In genomic region chr14:88363624-88364023, GRCh38 we compare ENCODE assay signal across 30 cellular contexts. TPM values are rescaled to one million over a fixed set of nuclear protein-coding genes. Genes with fewer than 3 reads are reported as not detected.
"Had no signal": no experiment of that assay in that cellular context is flagged by ENCODE, and none has a peak within 500 bp of the region (broad histone marks: within the 10 kb centered on the region; RNA-seq: fewer than 3 reads in every experiment).

No MANE protein-coding gene starts in this region.

- H3K27ac ChIP-seq: ascending aorta, cardiac muscle cell, SJSA1 had no signal

- H3K4me2 ChIP-seq: SK-N-SH had no signal

- H3K36me3 ChIP-seq: ascending aorta, cardiac muscle cell, SJSA1 had no signal

- H3K27me3 ChIP-seq: ascending aorta, cardiac muscle cell had no signal

- H3K9ac ChIP-seq: SK-N-SH had no signal

- H3K4me3 ChIP-seq: ascending aorta, cardiac muscle cell, SJSA1 had no signal

- H3K36me3 Mint-ChIP-seq: activated naive CD4-positive, alpha-beta T cell treated with anti-CD3 and anti-CD28 coated beads, Interleukin-2, amount 50 U/mL, for 24 hours; activated naive CD8-positive, alpha-beta T cell treated with anti-CD3 and anti-CD28 coated beads, Interleukin-2, amount 10 ng/mL, durations not matched to agents 7 days and 5 days had no signal

- H3K4me1 ChIP-seq: ascending aorta, SJSA1 had no signal

- H3K9me2 ChIP-seq: SK-N-SH had no signal

- H3K4me3 Mint-ChIP-seq: activated CD4-positive, alpha-beta T cell treated with anti-CD3 and anti-CD28 coated beads for 36 hours; activated CD4-positive, alpha-beta T cell treated with anti-CD3 and anti-CD28 coated beads, Interleukin-2, amount 10 ng/mL, durations not matched to agents 7 days and 5 days; activated CD8-positive, alpha-beta T cell treated with anti-CD3 and anti-CD28 coated beads, Interleukin-2, amount 10 ng/mL, durations not matched to agents 7 days and 5 days; activated naive CD4-positive, alpha-beta T cell treated with anti-CD3 and anti-CD28 coated beads, Interleukin-2, amount 50 U/mL, for 24 hours; activated naive CD8-positive, alpha-beta T cell treated with anti-CD3 and anti-CD28 coated beads, Interleukin-2, amount 10 ng/mL, durations not matched to agents 7 days and 5 days; activated T-cell treated with anti-CD3 and anti-CD28 coated beads, Interleukin-2, amount 50 U/mL, for 24 hours; T-helper 1 cell treated with Interleukin-12 subunit alpha and Interleukin-12 subunit beta and Interleukin-4 antibody, amounts not matched to agents 30 μg/mL and 1 μg/mL, for 36 hours; T-helper 2 cell treated with Interferon-gamma antibody and Interleukin-4, amounts not matched to agents 5 μg/mL and 100 μg/mL, for 36 hours had no signal

- DNase-seq: activated CD4-positive, alpha-beta T cell treated with anti-CD3 and anti-CD28 coated beads for 36 hours; activated CD4-positive, alpha-beta T cell treated with anti-CD3 and anti-CD28 coated beads, Interleukin-2, amount 10 ng/mL, durations not matched to agents 7 days and 5 days; activated CD4-positive, alpha-beta T cell treated with anti-CD3 and anti-CD28 coated beads, Interleukin-2, amount 50 U/mL, for 48 hours; activated CD8-positive, alpha-beta T cell treated with anti-CD3 and anti-CD28 coated beads, Interleukin-2, amount 10 ng/mL, durations not matched to agents 7 days and 5 days; activated gamma-delta T cell; activated naive CD4-positive, alpha-beta T cell treated with Interleukin-2 at 50 U/mL for 16 hours; activated naive CD8-positive, alpha-beta T cell treated with anti-CD3 and anti-CD28 coated beads, Interleukin-2, amount 10 ng/mL, durations not matched to agents 7 days and 5 days; activated T-cell treated with anti-CD3 and anti-CD28 coated beads, Interleukin-2, amount 50 U/mL, for 24 hours; amygdala; KG1; NCI-H1092 treated with DMSO at 0.1 percent for 48 hours; NCI-H146; NCI-H187; NCI-H2029 treated with DMSO at 0.1 percent for 48 hours; NCI-H2107; NCI-H226; NCI-H446 treated with DMSO at 0.1 percent for 48 hours; NCI-H524; NCI-H69; SHP77; SK-N-SH had no signal

- H3K9me3 ChIP-seq: ascending aorta, SJSA1, SK-N-SH had no signal

- H3K27ac Mint-ChIP-seq: activated CD4-positive, alpha-beta T cell treated with anti-CD3 and anti-CD28 coated beads for 36 hours; activated CD4-positive, alpha-beta T cell treated with anti-CD3 and anti-CD28 coated beads, Interleukin-2, amount 10 ng/mL, durations not matched to agents 7 days and 5 days; activated CD8-positive, alpha-beta T cell treated with anti-CD3 and anti-CD28 coated beads, Interleukin-2, amount 10 ng/mL, durations not matched to agents 7 days and 5 days; activated naive CD4-positive, alpha-beta T cell treated with anti-CD3 and anti-CD28 coated beads, Interleukin-2, amount 50 U/mL, for 24 hours; activated naive CD8-positive, alpha-beta T cell treated with anti-CD3 and anti-CD28 coated beads, Interleukin-2, amount 10 ng/mL, durations not matched to agents 7 days and 5 days; activated T-cell treated with anti-CD3 and anti-CD28 coated beads, Interleukin-2, amount 50 U/mL, for 24 hours; activated T-helper 2 cell treated with anti-CD3 and anti-CD28 coated beads, Interferon-gamma antibody, Interleukin-2, Interleukin-4, amounts not matched to agents 10 μg/mL and 5 μg/mL and 100 μg/mL, durations not matched to agents 14 hours and 24 hours and 36 hours; T-helper 1 cell treated with Interleukin-12 subunit alpha and Interleukin-12 subunit beta and Interleukin-4 antibody, amounts not matched to agents 30 μg/mL and 1 μg/mL, for 36 hours; T-helper 2 cell treated with Interferon-gamma antibody and Interleukin-4, amounts not matched to agents 5 μg/mL and 100 μg/mL, for 36 hours had no signal

- H3K4me1 Mint-ChIP-seq: activated CD4-positive, alpha-beta T cell treated with anti-CD3 and anti-CD28 coated beads for 36 hours; activated CD4-positive, alpha-beta T cell treated with anti-CD3 and anti-CD28 coated beads, Interleukin-2, amount 10 ng/mL, durations not matched to agents 7 days and 5 days; activated naive CD4-positive, alpha-beta T cell treated with anti-CD3 and anti-CD28 coated beads, Interleukin-2, amount 50 U/mL, for 24 hours; activated naive CD8-positive, alpha-beta T cell treated with anti-CD3 and anti-CD28 coated beads, Interleukin-2, amount 10 ng/mL, durations not matched to agents 7 days and 5 days had no signal

- H3K9me3 Mint-ChIP-seq: activated naive CD8-positive, alpha-beta T cell treated with anti-CD3 and anti-CD28 coated beads, Interleukin-2, amount 10 ng/mL, durations not matched to agents 7 days and 5 days; T-helper 2 cell treated with Interferon-gamma antibody and Interleukin-4, amounts not matched to agents 5 μg/mL and 100 μg/mL, for 36 hours had no signal

RNA-seq across cellular contexts. Expression of gene KCNK10, which starts 40.6 kb away (rescaled TPM):
- total RNA-seq: activated CD4-positive, alpha-beta T cell treated with anti-CD3 and anti-CD28 coated beads for 36 hours; activated CD4-positive, alpha-beta T cell treated with anti-CD3 and anti-CD28 coated beads, Interleukin-2, amount 10 ng/mL, durations not matched to agents 7 days and 5 days; activated CD8-positive, alpha-beta T cell treated with anti-CD3 and anti-CD28 coated beads, Interleukin-2, amount 10 ng/mL, durations not matched to agents 7 days and 5 days; activated naive CD8-positive, alpha-beta T cell treated with anti-CD3 and anti-CD28 coated beads, Interleukin-2, amount 10 ng/mL, durations not matched to agents 7 days and 5 days; activated T-helper 2 cell treated with anti-CD3 and anti-CD28 coated beads, Interferon-gamma antibody, Interleukin-2, Interleukin-4, amounts not matched to agents 10 μg/mL and 5 μg/mL and 100 μg/mL, durations not matched to agents 14 hours and 24 hours and 36 hours; ascending aorta; cardiac muscle cell; LHCN-M2; RPMI7951; SJSA1 had no signal
- polyA plus RNA-seq: cardiac muscle cell, SK-N-SH had no signal
